In genomic region chr2:17851731-17852585, GRCh38 we compare ENCODE assay signal across 8 cellular contexts. TPM values are rescaled to one million over a fixed set of nuclear protein-coding genes. Genes with fewer than 3 reads are reported as not detected.
A peak's percentile ranks its signal among the peaks of the same experiment; 100 is the strongest.
DNase-seq lines count a peak whose midpoint lies in the region; ATAC-seq, FAIRE-seq and TF ChIP-seq lines count a peak whose summit lies in the region.

No MANE protein-coding gene starts in this region.

- CTCF ChIA-PET in OCI-LY7 (lab: Charles Lee; ENCODE audit: unreplicated experiment): no interaction called here

- H3K27me3 Mint-ChIP-seq in activated CD4-positive, alpha-beta T cell treated with anti-CD3 and anti-CD28 coated beads, Interleukin-2, amount 10 ng/mL, durations not matched to agents 24 days and 14 days: peaks cover 14% of the 10 kb centered on the region

- no peaks in the 10 kb centered on the region for H3K27me3 ChIP-seq in bronchial epithelial cell (ENCODE audit: control insufficient read depth, insufficient read depth, low read length)
- H3K27me3 ChIP-seq in thyroid gland: no peaks in the 10 kb centered on the region

- H4K20me1 ChIP-seq in OCI-LY7 (ENCODE audit: insufficient read depth, low read length): no peaks in the 10 kb centered on the region

- no peaks in the 10 kb centered on the region for H3K36me3 Mint-ChIP-seq in activated CD4-positive, alpha-beta T cell treated with anti-CD3 and anti-CD28 coated beads, Interleukin-2, amount 10 ng/mL, durations not matched to agents 24 days and 14 days (ENCODE audit: low read depth)

- DNase-seq in activated CD4-positive, alpha-beta T cell treated with anti-CD3 and anti-CD28 coated beads, Interleukin-2, amount 10 ng/mL, durations not matched to agents 24 days and 14 days: peak; percentile 75
- no peak for DNase-seq in activated CD4-positive, alpha-beta T cell treated with anti-CD3 and anti-CD28 coated beads for 1 hour
- DNase-seq in HT1080 (ENCODE audit: low read depth): peak; percentile 78
- DNase-seq in OCI-LY7 (ENCODE audit: low spot score): peak; percentile 61
- DNase-seq in bronchial epithelial cell (ENCODE audit: low read depth): peak; percentile 66
- DNase-seq in left lobe of liver (ENCODE audit: low spot score): peak; percentile 59
- peak; percentile 46 to 51 for DNase-seq in thyroid gland

- H3K4me3 ChIP-seq in OCI-LY7 (ENCODE audit: low read depth, low read length, poor library complexity, severe bottlenecking) (no peak overlapping the region), bronchial epithelial cell (ENCODE audit: low read depth, low read length) (no peak overlapping the region), thyroid gland (replicated peaks in 1 of 3) (no peak overlapping the region)

- no peak for FAIRE-seq in bronchial epithelial cell (lab: Jason Lieb, UNC)

- H3K9me3 ChIP-seq in OCI-LY7 (ENCODE audit: low read length) (no peaks in the 10 kb centered on the region), thyroid gland (no peaks in the 10 kb centered on the region)

- BruUV-seq in OCI-LY7 (replicated peaks; lab: Mats Ljungman, UMichigan): no TSS peak

- H3K4me2 ChIP-seq in OCI-LY7 (ENCODE audit: low read length): no peak overlapping the region

- no peaks in the 10 kb centered on the region for H3K9me2 ChIP-seq in OCI-LY7 (ENCODE audit: insufficient read depth, low read length)

- peak; percentile 85 for ATAC-seq in GM21529 (IDR thresholded peaks at IDR 0.05; ENCODE audit: unreplicated experiment)
- ATAC-seq in left lobe of liver: peak; percentile 98

- POLR2A ChIA-PET in OCI-LY7 (lab: Charles Lee): no interaction called here

- H3K27ac ChIP-seq in OCI-LY7 (ENCODE audit: low read depth, low read length, poor library complexity, severe bottlenecking): no peak overlapping the region
- no peak overlapping the region for H3K27ac ChIP-seq in thyroid gland

- 42 to 45% methylated on average over 9 of the region's 9 CpGs for WGBS in thyroid gland, 2 donors

- H3K36me3 ChIP-seq in OCI-LY7 (ENCODE audit: insufficient read depth, low read length) (no peaks in the 10 kb centered on the region), bronchial epithelial cell (ENCODE audit: control insufficient read depth, insufficient read depth, low read length) (no peaks in the 10 kb centered on the region), thyroid gland (no peaks in the 10 kb centered on the region)

- no peak for TF ChIP-seq POLR2A in thyroid gland (IDR thresholded peaks at IDR 0.05)

- no peaks in the 10 kb centered on the region for H3K79me2 ChIP-seq in OCI-LY7 (ENCODE audit: insufficient read depth, low read depth, low read length)

- intact Hi-C loops in activated CD4-positive, alpha-beta T cell treated with anti-CD3 and anti-CD28 coated beads, Interleukin-2, amount 10 ng/mL, durations not matched to agents 24 days and 14 days (cut with micrococcal nuclease): loop anchor here (2.0 to 5.0 kb wide), 3 partner anchors 297 to 525 kb away; no protein-coding TSS in a partner anchor
- intact Hi-C loops in OCI-LY7 (cut with micrococcal nuclease; ENCODE audit: unreplicated experiment) (loop anchor here (1.0 to 5.0 kb wide), 3 partner anchors 297 to 527 kb away; no protein-coding TSS in a partner anchor), thyroid gland (cut with DNase I) (loop anchor here (10.0 kb wide), 2 partner anchors 303 to 533 kb away; no protein-coding TSS in a partner anchor)

- peak; percentile 88 for TF ChIP-seq CTCF in OCI-LY7 (conservative IDR thresholded peaks at IDR 0.05; ENCODE audit: low read length)
- peak; percentile 90 for TF ChIP-seq CTCF in bronchial epithelial cell (IDR thresholded peaks at IDR 0.05; ENCODE audit: insufficient read depth, low read length, severe bottlenecking)
- peak; percentile 51 to 83 (median 72) for TF ChIP-seq CTCF in thyroid gland (IDR thresholded peaks at IDR 0.05)

- no peak overlapping the region for H2AFZ ChIP-seq in OCI-LY7 (ENCODE audit: low read length)

- no peaks in the 10 kb centered on the region for H3K4me1 Mint-ChIP-seq in activated CD4-positive, alpha-beta T cell treated with anti-CD3 and anti-CD28 coated beads, Interleukin-2, amount 10 ng/mL, durations not matched to agents 24 days and 14 days

- H3K27ac Mint-ChIP-seq in activated CD4-positive, alpha-beta T cell treated with anti-CD3 and anti-CD28 coated beads, Interleukin-2, amount 10 ng/mL, durations not matched to agents 24 days and 14 days: no peak overlapping the region

- no peaks in the 10 kb centered on the region for H3K9me3 Mint-ChIP-seq in activated CD4-positive, alpha-beta T cell treated with anti-CD3 and anti-CD28 coated beads, Interleukin-2, amount 10 ng/mL, durations not matched to agents 24 days and 14 days

- H3K4me1 ChIP-seq in OCI-LY7 (ENCODE audit: insufficient read depth, low read length, poor library complexity, severe bottlenecking): no peaks in the 10 kb centered on the region
- H3K4me1 ChIP-seq in thyroid gland: no peaks in the 10 kb centered on the region

- H3K4me3 Mint-ChIP-seq in activated CD4-positive, alpha-beta T cell treated with anti-CD3 and anti-CD28 coated beads, Interleukin-2, amount 10 ng/mL, durations not matched to agents 24 days and 14 days: no peak overlapping the region

RNA-seq across cellular contexts. Expression of gene KCNS3, which starts 26.5 kb away (rescaled TPM):
- total RNA-seq in activated CD4-positive, alpha-beta T cell treated with anti-CD3 and anti-CD28 coated beads, Interleukin-2, amount 10 ng/mL, durations not matched to agents 24 days and 14 days: not detected in 2 replicates
- 8.8 and 9.9 TPM in 2 replicates for total RNA-seq in HT1080 (2014; rRNA removed; shearing (Covaris generic))
- polyA plus RNA-seq in HT1080 (2015; cell fraction: cytosol; rRNA removed): 5.7 and 5.8 TPM in 2 replicates
- polyA plus RNA-seq in HT1080 (2015; cell fraction: nucleus; rRNA removed): 2.1 and 2.2 TPM in 2 replicates
- not detected in 2 replicates for total RNA-seq in OCI-LY7 (2014; rRNA removed; shearing (Covaris generic))
- not detected in 2 replicates for total RNA-seq in OCI-LY7 (2022)
- total RNA-seq in bronchial epithelial cell: 3.7 and 6.8 TPM in 2 replicates
- total RNA-seq in left lobe of liver: 4.7 TPM
- 10 to 100 TPM in 1 of 4 donors, 1 to 10 TPM in 3; 6.2 to 25.1 (median 7.6) TPM for total RNA-seq in thyroid gland

RNA-seq across cellular contexts. Expression of gene MSGN1, which starts 35.7 kb away (rescaled TPM):
- total RNA-seq in activated CD4-positive, alpha-beta T cell treated with anti-CD3 and anti-CD28 coated beads, Interleukin-2, amount 10 ng/mL, durations not matched to agents 24 days and 14 days: not detected in 2 replicates
- not detected in 2 replicates for total RNA-seq in HT1080 (2014; rRNA removed; shearing (Covaris generic))
- not detected in 2 replicates for polyA plus RNA-seq in HT1080 (2015; cell fraction: cytosol; rRNA removed)
- polyA plus RNA-seq in HT1080 (2015; cell fraction: nucleus; rRNA removed): not detected in 2 replicates
- total RNA-seq in OCI-LY7 (2014; rRNA removed; shearing (Covaris generic)): not detected in 2 replicates
- total RNA-seq in OCI-LY7 (2022): not detected in 2 replicates
- not detected in 2 replicates for total RNA-seq in bronchial epithelial cell
- total RNA-seq in left lobe of liver: not detected
- not detected for total RNA-seq in thyroid gland
